Comparison of ENCODE assay signal across 29 cellular contexts in genomic region chr13:79155883-79156282, GRCh38.
DNase-seq lines count a peak whose midpoint lies in the region; ATAC-seq, FAIRE-seq and TF ChIP-seq lines count a peak whose summit lies in the region.
"Had no signal": no experiment of that assay in that cellular context is flagged by ENCODE, and none has a peak within 500 bp of the region (broad histone marks: within the 10 kb centered on the region; RNA-seq: fewer than 3 reads in every experiment).

No MANE protein-coding gene starts in this region.

- peak; percentile 7 for FAIRE-seq in H1 (lab: Jason Lieb, UNC)
- FAIRE-seq: GM19239 had no signal

- no peak overlapping the region for H3K4ac ChIP-seq in H1 (replicated peaks; ENCODE audit: insufficient read length, low read depth, low read length)

- WGBS in SK-N-SH (ENCODE audit: low lambda C conversion rate) = 5% methylated on average over 2 of the region's 2 CpGs
- 78% methylated on average over 2 of the region's 2 CpGs; no CpG with 5 or more reads in 1 of the 2 experiments for WGBS in H1 (ENCODE audit: extremely low coverage in 1 of 2, insufficient coverage in 1 of 2, insufficient read length in 1 of 2, insufficient replicate concordance in 2 of 2, low coverage in 1 of 2, low lambda C conversion rate in 2 of 2, missing lambda C conversion rate in 1 of 2), 2 experiments
- WGBS in smooth muscle cell (ENCODE audit: low lambda C conversion rate) = 29% methylated on average over 2 of the region's 2 CpGs

- no peak overlapping the region for H4K5ac ChIP-seq in H1 (ENCODE audit: insufficient read length, low read depth, low read length)

- H4K20me1 ChIP-seq in SK-N-SH (ENCODE audit: insufficient read depth) (no peaks in the 10 kb centered on the region), MM.1S (ENCODE audit: insufficient read depth, low read length) (no peaks in the 10 kb centered on the region), H1 (replicated peaks in 1 of 2; ENCODE audit: control insufficient read depth in 1 of 2, insufficient read depth in 2 of 2, low read length in 2 of 2) (no peaks in the 10 kb centered on the region), smooth muscle cell (ENCODE audit: low read depth) (no peaks in the 10 kb centered on the region)

- H3K27me3 ChIP-seq in SK-N-SH (ENCODE audit: insufficient read depth) (no peaks in the 10 kb centered on the region), MM.1S (replicated peaks; ENCODE audit: insufficient read depth, low read length) (no peaks in the 10 kb centered on the region), H1 (replicated peaks in 1 of 4; ENCODE audit: control insufficient read depth in 3 of 4, extremely low read depth in 1 of 4, insufficient read depth in 3 of 4, low read length in 3 of 4) (no peaks in the 10 kb centered on the region), smooth muscle cell (ENCODE audit: low read depth) (no peaks in the 10 kb centered on the region), left ventricle myocardium inferior (ENCODE audit: low read depth) (no peaks in the 10 kb centered on the region), upper lobe of right lung (no peaks in the 10 kb centered on the region)
- H3K27me3 ChIP-seq: BE2C had no signal

- CTCF ChIA-PET in SK-N-SH (lab: Yijun Ruan, JAX) = interaction anchor here (0.6 kb wide), 2 partner anchors 22 to 58 kb away, joined by 3 to 4 read pairs; no protein-coding TSS in a partner anchor
- CTCF ChIA-PET in H1 (lab: Charles Lee; ENCODE audit: partially characterized antibody) = no interaction called here

- H3K23ac ChIP-seq in H1 (ENCODE audit: insufficient read length) = no peak overlapping the region

- no peak overlapping the region for H2BK15ac ChIP-seq in H1 (ENCODE audit: low read length)

- TF ChIP-seq EP300 in SK-N-SH (IDR thresholded peaks at IDR 0.05; ENCODE audit: borderline replicate concordance in 1 of 2, low read depth in 1 of 2, low read length in 1 of 2) = no peak
- TF ChIP-seq EP300 in H1 (IDR thresholded peaks at IDR 0.05; ENCODE audit: borderline replicate concordance in 1 of 2, low read depth in 2 of 2, low read length in 2 of 2) = no peak

- POLR2A ChIA-PET in SK-N-SH (lab: Yijun Ruan, JAX) (no interaction called here), H1 (lab: Charles Lee; ENCODE audit: partially characterized antibody) (no interaction called here)

- H3F3A ChIP-seq in SK-N-SH (replicated peaks; ENCODE audit: insufficient read depth) (no peaks in the 10 kb centered on the region), MM.1S (ENCODE audit: insufficient read depth, low read length) (no peaks in the 10 kb centered on the region), smooth muscle cell (ENCODE audit: low read depth) (no peaks in the 10 kb centered on the region)

- H3K56ac ChIP-seq in H1 (replicated peaks; ENCODE audit: insufficient read length, low read depth, low read length) = no peak overlapping the region

- H3K4me1 ChIP-seq in SK-N-SH (ENCODE audit: control insufficient read depth in 1 of 2, insufficient read depth in 2 of 2, low read depth in 1 of 2, low read length in 1 of 2) (no peaks in the 10 kb centered on the region), MM.1S (ENCODE audit: low read length) (no peaks in the 10 kb centered on the region), H1 (replicated peaks in 1 of 4; ENCODE audit: control insufficient read depth in 3 of 4, insufficient read depth in 4 of 4, low read length in 3 of 4) (no peaks in the 10 kb centered on the region), smooth muscle cell (ENCODE audit: low read depth) (no peaks in the 10 kb centered on the region), left ventricle myocardium inferior (no peaks in the 10 kb centered on the region), upper lobe of right lung (no peaks in the 10 kb centered on the region)
- H3K4me1 ChIP-seq: BE2C had no signal

- no peak overlapping the region for H2AK5ac ChIP-seq in H1 (ENCODE audit: low read depth, low read length)

- H2BK120ac ChIP-seq in H1 (replicated peaks; ENCODE audit: low read depth, low read length) = no peak overlapping the region

- peak; percentile 34; the same call in 1 of the 2 replicates for TF ChIP-seq RAD21 in SK-N-SH (IDR thresholded peaks at IDR 0.05; ENCODE audit: low read length)
- peak; percentile 46 to 56 for TF ChIP-seq RAD21 in H1 (IDR thresholded peaks at IDR 0.05 in 1 of 2, conservative IDR thresholded peaks at IDR 0.05 in 1 of 2; ENCODE audit: low read depth in 2 of 2, low read length in 2 of 2)

- H3K9ac ChIP-seq in SK-N-SH = no peak overlapping the region
- H3K9ac ChIP-seq in MM.1S (ENCODE audit: low read length) = no peak overlapping the region
- H3K9ac ChIP-seq in H1 (replicated peaks in 1 of 4; ENCODE audit: extremely low read depth in 1 of 4, low read depth in 3 of 4, low read length in 3 of 4) = no peak overlapping the region
- no peak overlapping the region for H3K9ac ChIP-seq in smooth muscle cell (ENCODE audit: low read depth)
- H3K9ac ChIP-seq: KMS-11 had no signal

- no peak overlapping the region for H2AFZ ChIP-seq in SK-N-SH (ENCODE audit: low read depth)
- no peak overlapping the region for H2AFZ ChIP-seq in MM.1S (ENCODE audit: low read length)
- H2AFZ ChIP-seq in H1 (ENCODE audit: low read length) = no peak overlapping the region
- no peak overlapping the region for H2AFZ ChIP-seq in smooth muscle cell (ENCODE audit: low read depth)

- TF ChIP-seq CTCF in SK-N-SH (IDR thresholded peaks at IDR 0.05) = no peak
- TF ChIP-seq CTCF in MM.1S (IDR thresholded peaks at IDR 0.05; ENCODE audit: low read length) = 0 out of 2 replicates have a peak, but pooled peaks have one; percentile 3
- peak in 2 of 3 experiments; percentile 16 to 17; a peak in 2 of 4 replicates for TF ChIP-seq CTCF in H1 (IDR thresholded peaks at IDR 0.05; ENCODE audit: control extremely low read depth in 1 of 3, insufficient read depth in 1 of 3, low read depth in 1 of 3, low read length in 3 of 3)
- no peak for TF ChIP-seq CTCF in smooth muscle cell (IDR thresholded peaks at IDR 0.05; ENCODE audit: borderline replicate concordance, insufficient read depth, poor library complexity, severe bottlenecking)
- TF ChIP-seq CTCF in left ventricle myocardium inferior (IDR thresholded peaks at IDR 0.05; ENCODE audit: borderline replicate concordance) = no peak
- no peak for TF ChIP-seq CTCF in upper lobe of right lung (IDR thresholded peaks at IDR 0.05)

- H3K79me2 ChIP-seq in SK-N-SH (ENCODE audit: insufficient read depth) (no peaks in the 10 kb centered on the region), MM.1S (ENCODE audit: low read length) (no peaks in the 10 kb centered on the region), H1 (ENCODE audit: control insufficient read depth in 1 of 2, insufficient read depth in 2 of 2, low read length in 2 of 2) (no peaks in the 10 kb centered on the region), smooth muscle cell (ENCODE audit: low read depth) (no peaks in the 10 kb centered on the region)

- no peak overlapping the region for H3K27ac ChIP-seq in SK-N-SH (ENCODE audit: low read depth in 2 of 2, low read length in 1 of 2)
- no peak overlapping the region for H3K27ac ChIP-seq in MM.1S (ENCODE audit: low read length)
- no peak overlapping the region for H3K27ac ChIP-seq in H1 (ENCODE audit: low read depth, low read length)
- H3K27ac ChIP-seq in smooth muscle cell (ENCODE audit: low read depth) = no peak overlapping the region
- H3K27ac ChIP-seq in left ventricle myocardium inferior (replicated peaks) = no peak overlapping the region
- no peak overlapping the region for H3K27ac ChIP-seq in upper lobe of right lung
- H3K27ac ChIP-seq: HL-60, KMS-11, RWPE1 had no signal

- ATAC-seq in SK-N-SH treated with all-trans-retinoic acid at 6 μM for 48 hours (no peak), upper lobe of right lung (no peak)
- ATAC-seq: HCT116, Panc1 had no signal

- no peaks in the 10 kb centered on the region for H3K23me2 ChIP-seq in H1 (ENCODE audit: low read depth, low read length)

- no peak overlapping the region for H4K8ac ChIP-seq in H1 (ENCODE audit: extremely low read depth, insufficient read depth, low read length)

- H3K79me1 ChIP-seq in H1 (ENCODE audit: low read depth, low read length) = no peaks in the 10 kb centered on the region

- H2BK12ac ChIP-seq in H1 (ENCODE audit: low read depth, low read length) = no peak overlapping the region

- H3K14ac ChIP-seq in H1 (ENCODE audit: insufficient read length) = no peak overlapping the region

- no peaks in the 10 kb centered on the region for H3K36me3 ChIP-seq in SK-N-SH (replicated peaks in 1 of 2; ENCODE audit: control insufficient read depth in 1 of 2, insufficient read depth in 2 of 2, low read length in 1 of 2)
- H3K36me3 ChIP-seq in MM.1S (replicated peaks; ENCODE audit: insufficient read depth, low read length) = no peaks in the 10 kb centered on the region
- H3K36me3 ChIP-seq in H1 (ENCODE audit: control insufficient read depth in 2 of 4, insufficient read depth in 4 of 4, low read length in 3 of 4) = no peaks in the 10 kb centered on the region
- H3K36me3 ChIP-seq in smooth muscle cell (ENCODE audit: low read depth) = no peaks in the 10 kb centered on the region
- H3K36me3 ChIP-seq in left ventricle myocardium inferior = no peaks in the 10 kb centered on the region
- no peaks in the 10 kb centered on the region for H3K36me3 ChIP-seq in upper lobe of right lung
- H3K36me3 ChIP-seq: BE2C had no signal

- no peak overlapping the region for H4K91ac ChIP-seq in H1 (replicated peaks; ENCODE audit: insufficient read length, low read length)

- H3K4me3 ChIP-seq in SK-N-SH (ENCODE audit: low read depth in 2 of 2, low read length in 1 of 2) (no peak overlapping the region), MM.1S (ENCODE audit: low read length) (no peak overlapping the region), H1 (ENCODE audit: extremely low read depth in 1 of 4, insufficient read depth in 2 of 4, low read depth in 3 of 4, low read length in 4 of 4) (no peak overlapping the region), smooth muscle cell (no peak overlapping the region), left ventricle myocardium inferior (no peak overlapping the region), upper lobe of right lung (no peak overlapping the region)

- no peak for TF ChIP-seq POLR2A in H1 (IDR thresholded peaks at IDR 0.05; ENCODE audit: control extremely low read depth in 1 of 2, low read depth in 2 of 2, low read length in 2 of 2)

- DNase-seq in SK-N-SH = no peak
- no peak for DNase-seq in MM.1S
- DNase-seq in H1 (ENCODE audit: low read depth in 1 of 2, low spot score in 2 of 2) = no peak
- DNase-seq in smooth muscle cell (lab: John Stamatoyannopoulos, UW; ENCODE audit: unreplicated experiment) = no peak
- DNase-seq in left ventricle myocardium inferior = no peak
- DNase-seq in upper lobe of right lung = no peak
- no peak for DNase-seq in activated T-cell treated with anti-CD3 and anti-CD28 coated beads for 4 hours
- DNase-seq: 8988T, ACHN, BE2C, Calu3, DMS79 treated with DMSO at 0.1 percent for 48 hours, GF-D8, GOT3, NCI-H1048, NCI-H1694, NCI-H2029 treated with DMSO at 0.1 percent for 48 hours, NCI-H226, NCI-H524, NCI-H774, SHP77, SW 1271 had no signal

- H3K9me3 ChIP-seq in SK-N-SH (no peaks in the 10 kb centered on the region), MM.1S (replicated peaks; ENCODE audit: insufficient read depth, low read length) (no peaks in the 10 kb centered on the region), H1 (ENCODE audit: insufficient read depth in 2 of 2, low read depth in 1 of 2, low read length in 1 of 2) (no peaks in the 10 kb centered on the region), smooth muscle cell (replicated peaks; ENCODE audit: low read depth) (no peaks in the 10 kb centered on the region), left ventricle myocardium inferior (replicated peaks) (no peaks in the 10 kb centered on the region), upper lobe of right lung (no peaks in the 10 kb centered on the region)
- H3K9me3 ChIP-seq: BE2C had no signal

- H2BK20ac ChIP-seq in H1 (ENCODE audit: low read length) = no peak overlapping the region

- no peaks in the 10 kb centered on the region for H3K9me2 ChIP-seq in SK-N-SH
- no peaks in the 10 kb centered on the region for H3K9me2 ChIP-seq in MM.1S (replicated peaks; ENCODE audit: insufficient read depth, low read length)

- H3K18ac ChIP-seq in H1 (ENCODE audit: extremely low read depth, low read length) = no peak overlapping the region

- no peak overlapping the region for H3K4me2 ChIP-seq in SK-N-SH
- no peak overlapping the region for H3K4me2 ChIP-seq in MM.1S (ENCODE audit: low read depth, low read length)
- no peak overlapping the region for H3K4me2 ChIP-seq in H1 (ENCODE audit: insufficient read depth in 1 of 2, low read depth in 2 of 2, low read length in 2 of 2)
- H3K4me2 ChIP-seq in smooth muscle cell = peak overlapping the region; percentile 45
- H3K4me2 ChIP-seq: KMS-11 had no signal

- no peak overlapping the region for H2BK5ac ChIP-seq in H1 (ENCODE audit: low read depth, low read length)

- intact Hi-C loops in left ventricle myocardium inferior (cut with micrococcal nuclease) = no loop called here
- intact Hi-C loops in upper lobe of right lung (cut with DNase I) = no loop called here

Comparison
In these comparisons a context has a peak if more than half of its experiments do, and no peak if none do; other contexts are left out.
1. CTCF ChIP-seq: peak in MM.1S (single experiment) and H1 (2 of 3); none in SK-N-SH (single experiment), smooth muscle cell (single experiment), left ventricle myocardium inferior (single experiment) and upper lobe of right lung (single experiment).
2. Of the 17 proteins assayed by ChIP-seq in both H1 and SK-N-SH: peak only in H1: CTCF; only in SK-N-SH: none; in both: RAD21; in neither: 15.